ENCODE assay signal across 13 cellular contexts in the genomic region with DNA sequence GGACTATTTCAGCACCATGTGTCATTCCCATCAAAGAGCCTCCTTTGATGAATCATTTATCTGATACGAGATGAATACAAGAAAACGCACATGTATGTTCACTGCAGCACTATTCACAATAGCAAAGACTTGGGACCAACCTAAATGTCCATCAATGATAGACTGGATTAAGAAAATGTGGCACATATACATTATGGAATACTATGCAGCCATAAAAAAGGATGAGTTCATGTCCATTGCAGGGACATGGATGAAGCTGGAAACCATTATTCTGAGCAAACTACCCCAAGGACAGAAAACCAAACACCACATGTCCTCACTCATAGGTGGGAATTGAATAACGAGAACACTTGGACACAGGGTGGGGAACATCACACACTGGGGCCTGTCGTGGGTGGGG. TPM values are rescaled to one million over a fixed set of nuclear protein-coding genes. Genes with fewer than 3 reads are reported as not detected.
"Had no signal": no experiment of that assay in that cellular context is flagged by ENCODE, and none has a peak within 500 bp of the region (broad histone marks: within the 10 kb centered on the region; RNA-seq: fewer than 3 reads in every experiment).

No MANE protein-coding gene starts in this region.

RNA-seq across cellular contexts. Expression of a gene that starts 27.7 kb away (rescaled TPM):
- total RNA-seq: activated B cell treated with CpG ODN at 0.5 μM for 24 hours; activated CD4-positive, alpha-beta memory T cell treated with anti-CD3 and anti-CD28 coated beads for 36 hours; activated CD4-positive, alpha-beta memory T cell treated with anti-CD3 and anti-CD28 coated beads, Interleukin-2, amount 10 ng/mL, durations not matched to agents 7 days and 5 days; activated CD4-positive, alpha-beta T cell treated with anti-CD3 and anti-CD28 coated beads for 36 hours; activated CD4-positive, alpha-beta T cell treated with anti-CD3 and anti-CD28 coated beads, Interleukin-2, amount 10 ng/mL, durations not matched to agents 24 days and 14 days; activated CD4-positive, alpha-beta T cell treated with anti-CD3 and anti-CD28 coated beads, Interleukin-2, amount 10 ng/mL, durations not matched to agents 7 days and 5 days; activated CD8-positive, alpha-beta memory T cell treated with anti-CD3 and anti-CD28 coated beads for 36 hours; activated CD8-positive, alpha-beta memory T cell treated with anti-CD3 and anti-CD28 coated beads, Interleukin-2, amount 10 ng/mL, durations not matched to agents 7 days and 5 days; activated CD8-positive, alpha-beta T cell treated with anti-CD3 and anti-CD28 coated beads for 36 hours; activated CD8-positive, alpha-beta T cell treated with anti-CD3 and anti-CD28 coated beads, Interleukin-2, amount 10 ng/mL, durations not matched to agents 7 days and 5 days; T-helper 1 cell treated with Interleukin-12 subunit alpha and Interleukin-12 subunit beta and Interleukin-4 antibody, amounts not matched to agents 30 ng/mL and 1 ng/mL, for 36 hours; T-helper 17 cell; T-helper 2 cell treated with Interferon-gamma antibody and Interleukin-4, amounts not matched to agents 100 ng/mL and 5 ng/mL, for 36 hours had no signal

RNA-seq across cellular contexts. Expression of a gene that starts 49.8 kb away (rescaled TPM):
- total RNA-seq: activated B cell treated with CpG ODN at 0.5 μM for 24 hours; activated CD4-positive, alpha-beta memory T cell treated with anti-CD3 and anti-CD28 coated beads for 36 hours; activated CD4-positive, alpha-beta memory T cell treated with anti-CD3 and anti-CD28 coated beads, Interleukin-2, amount 10 ng/mL, durations not matched to agents 7 days and 5 days; activated CD4-positive, alpha-beta T cell treated with anti-CD3 and anti-CD28 coated beads for 36 hours; activated CD4-positive, alpha-beta T cell treated with anti-CD3 and anti-CD28 coated beads, Interleukin-2, amount 10 ng/mL, durations not matched to agents 24 days and 14 days; activated CD4-positive, alpha-beta T cell treated with anti-CD3 and anti-CD28 coated beads, Interleukin-2, amount 10 ng/mL, durations not matched to agents 7 days and 5 days; activated CD8-positive, alpha-beta memory T cell treated with anti-CD3 and anti-CD28 coated beads for 36 hours; activated CD8-positive, alpha-beta memory T cell treated with anti-CD3 and anti-CD28 coated beads, Interleukin-2, amount 10 ng/mL, durations not matched to agents 7 days and 5 days; activated CD8-positive, alpha-beta T cell treated with anti-CD3 and anti-CD28 coated beads for 36 hours; activated CD8-positive, alpha-beta T cell treated with anti-CD3 and anti-CD28 coated beads, Interleukin-2, amount 10 ng/mL, durations not matched to agents 7 days and 5 days; T-helper 1 cell treated with Interleukin-12 subunit alpha and Interleukin-12 subunit beta and Interleukin-4 antibody, amounts not matched to agents 30 ng/mL and 1 ng/mL, for 36 hours; T-helper 17 cell; T-helper 2 cell treated with Interferon-gamma antibody and Interleukin-4, amounts not matched to agents 100 ng/mL and 5 ng/mL, for 36 hours had no signal
